1 cellular context compared by ENCODE assay signal in genomic region chr12:132986001-132986884, GRCh38.
TF ChIP-seq lines count a peak whose summit lies in the region.

ZNF26 (plus strand) TSS chr12:132986367; CDS start chr12:132986841, 474 bp downstream.

TF ChIP-seq in HepG2, 621 proteins besides CTCF, POLR2A, EP300 and RAD21 (continued from another document and continues in another):
- TF ChIP-seq USF2 (IDR thresholded peaks at IDR 0.05; ENCODE audit: low read depth, low read length) = no peak
- no peak; the same call in 1 of the 2 replicates for TF ChIP-seq USF2 (CRISPR knock-in tag; IDR thresholded peaks at IDR 0.05; ENCODE audit: borderline replicate concordance)
- TF ChIP-seq REXO4 (CRISPR knock-in tag; IDR thresholded peaks at IDR 0.05; ENCODE audit: borderline replicate concordance) = no peak
- no peak for TF ChIP-seq CAMTA2 (CRISPR knock-in tag; IDR thresholded peaks at IDR 0.05; ENCODE audit: borderline replicate concordance)
- TF ChIP-seq MYNN (CRISPR knock-in tag; IDR thresholded peaks at IDR 0.05; ENCODE audit: low read depth) = no peak
- no peak for TF ChIP-seq ZNF414 (CRISPR knock-in tag; IDR thresholded peaks at IDR 0.05)
- TF ChIP-seq ZNF446 (CRISPR knock-in tag; IDR thresholded peaks at IDR 0.05) = peak; percentile 47; the same call in 1 of the 2 replicates
- peak; percentile 93 for TF ChIP-seq KDM4B (CRISPR knock-in tag; IDR thresholded peaks at IDR 0.05)
- TF ChIP-seq TRIM24 (CRISPR knock-in tag; IDR thresholded peaks at IDR 0.05) = no peak
- no peak; the same call in 1 of the 2 replicates for TF ChIP-seq AKNA (CRISPR knock-in tag; IDR thresholded peaks at IDR 0.05; ENCODE audit: borderline replicate concordance)
- TF ChIP-seq ZBTB49 (CRISPR knock-in tag; IDR thresholded peaks at IDR 0.05; ENCODE audit: borderline replicate concordance) = no peak
- no peak; the same call in 1 of the 2 replicates for TF ChIP-seq ZBTB20 (CRISPR knock-in tag; IDR thresholded peaks at IDR 0.05; ENCODE audit: borderline replicate concordance, low read depth)
- no peak for TF ChIP-seq IRX3 (CRISPR knock-in tag; IDR thresholded peaks at IDR 0.05; ENCODE audit: borderline replicate concordance, low read depth)
- TF ChIP-seq CCDC6 (CRISPR knock-in tag; IDR thresholded peaks at IDR 0.05) = no peak
- peak; percentile 60; the same call in 1 of the 2 replicates for TF ChIP-seq MIER2 (CRISPR knock-in tag; IDR thresholded peaks at IDR 0.05)
- TF ChIP-seq FOSL2 (CRISPR knock-in tag; IDR thresholded peaks at IDR 0.05) = peak; percentile 65
- TF ChIP-seq MBD4 (IDR thresholded peaks at IDR 0.05; ENCODE audit: borderline replicate concordance, low read length) = no peak
- peak; percentile 80; the same call in 1 of the 2 replicates for TF ChIP-seq ZMAT3 (CRISPR knock-in tag; conservative IDR thresholded peaks at IDR 0.05)
- no peak for TF ChIP-seq ZKSCAN5 (CRISPR knock-in tag; IDR thresholded peaks at IDR 0.05)
- TF ChIP-seq ZKSCAN1 (IDR thresholded peaks at IDR 0.05; ENCODE audit: low read length) = peak; percentile 40; the same call in 1 of the 2 replicates
- TF ChIP-seq SP4 (CRISPR knock-in tag; IDR thresholded peaks at IDR 0.05) = peak; percentile 82
- TF ChIP-seq CBFB (CRISPR knock-in tag; IDR thresholded peaks at IDR 0.05) = 0 out of 2 replicates have a peak, but pooled peaks have one; percentile 56
- no peak for TF ChIP-seq SATB2 (CRISPR knock-in tag; IDR thresholded peaks at IDR 0.05)
- peak; percentile 70; the same call in 1 of the 2 replicates for TF ChIP-seq NR0B2 (CRISPR knock-in tag; IDR thresholded peaks at IDR 0.05)
- TF ChIP-seq ZBTB14 (CRISPR knock-in tag; IDR thresholded peaks at IDR 0.05) = peak; percentile 98
- TF ChIP-seq GATAD1 (CRISPR knock-in tag; IDR thresholded peaks at IDR 0.05) = peak; percentile 98
- TF ChIP-seq KMT2B (CRISPR knock-in tag; IDR thresholded peaks at IDR 0.05) = peak; percentile 97
- TF ChIP-seq ZNF18 (CRISPR knock-in tag; IDR thresholded peaks at IDR 0.05; ENCODE audit: insufficient replicate concordance) = no peak
- TF ChIP-seq RFX5 (IDR thresholded peaks at IDR 0.05; ENCODE audit: low read depth, low read length) = no peak
- peak; percentile 90 for TF ChIP-seq KLF6 (CRISPR knock-in tag; IDR thresholded peaks at IDR 0.05)
- TF ChIP-seq ZSCAN9 (CRISPR knock-in tag; IDR thresholded peaks at IDR 0.05; ENCODE audit: borderline replicate concordance) = peak; percentile 90
- no peak for TF ChIP-seq NFE2L2 (IDR thresholded peaks at IDR 0.05; ENCODE audit: low read length)
- TF ChIP-seq ZNF7 (CRISPR knock-in tag; IDR thresholded peaks at IDR 0.05) = no peak
- TF ChIP-seq HNRNPLL (IDR thresholded peaks at IDR 0.05; ENCODE audit: low read depth, low read length, poor library complexity, severe bottlenecking) = peak; percentile 77
- no peak for TF ChIP-seq KLF13 (CRISPR knock-in tag; IDR thresholded peaks at IDR 0.05)
- no peak for TF ChIP-seq CHD4 (IDR thresholded peaks at IDR 0.05; ENCODE audit: borderline replicate concordance, low read length)
- TF ChIP-seq JUN (CRISPR knock-in tag; IDR thresholded peaks at IDR 0.05) = peak; percentile 57; the same call in 1 of the 2 replicates
- TF ChIP-seq ZNF609 (CRISPR knock-in tag; IDR thresholded peaks at IDR 0.05; ENCODE audit: borderline replicate concordance) = no peak; the same call in 1 of the 2 replicates
- no peak for TF ChIP-seq IKZF4 (CRISPR knock-in tag; IDR thresholded peaks at IDR 0.05; ENCODE audit: borderline replicate concordance, low read depth, not compliant biosample characterization)
